ENCODE assay signal across 9 cellular contexts in the genomic region with DNA sequence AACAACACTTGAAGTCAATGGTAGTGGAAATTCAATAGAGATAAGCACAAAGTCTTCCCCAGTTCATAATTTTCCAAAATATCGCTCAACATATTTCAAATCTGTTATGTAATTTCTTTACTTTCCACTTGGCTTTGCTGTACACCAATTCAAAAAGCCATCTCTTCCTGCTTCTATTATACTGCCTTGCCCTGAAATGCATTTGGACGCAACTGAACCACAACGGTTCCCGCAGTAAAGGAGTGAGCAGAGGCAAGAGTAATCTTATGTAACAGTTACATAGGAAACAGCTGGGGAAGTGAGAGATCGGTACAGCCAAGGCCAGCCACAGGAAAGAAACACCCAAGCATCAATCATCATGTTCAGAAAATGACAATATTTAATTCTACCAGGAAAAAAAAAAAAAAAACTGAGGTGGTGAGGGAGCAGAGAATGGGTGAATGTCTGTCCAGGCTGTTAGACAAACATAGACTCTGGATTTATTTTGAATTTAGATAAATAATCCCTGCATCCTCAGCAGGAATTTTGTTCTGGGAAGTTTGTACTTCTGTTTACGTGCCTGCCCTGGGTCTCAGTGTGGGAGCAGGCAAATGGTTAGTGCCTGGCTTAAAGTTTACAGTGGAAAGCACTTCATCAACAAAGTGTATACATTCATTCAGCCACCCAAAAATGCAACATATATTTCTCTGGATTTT.
DNase-seq lines count a peak whose midpoint lies in the region; ATAC-seq and TF ChIP-seq lines count a peak whose summit lies in the region.
"Had no signal": no experiment of that assay in that cellular context is flagged by ENCODE, and none has a peak within 500 bp of the region (broad histone marks: within the 10 kb centered on the region; RNA-seq: fewer than 3 reads in every experiment).

No MANE protein-coding gene starts in this region.

- DNase-seq in Right ventricle myocardium inferior (ENCODE audit: missing footprints), result no peak
- DNase-seq in right atrium auricular region (ENCODE audit: low spot score), result no peak
- peak; percentile 29 to 49 for DNase-seq in activated CD4-positive, alpha-beta T cell treated with anti-CD3 and anti-CD28 coated beads, Interleukin-2, amount 50 U/mL, for 48 hours
- no peak for DNase-seq in right cardiac atrium
- DNase-seq in stromal cell of bone marrow (ENCODE audit: low read depth), result peak; percentile 20
- DNase-seq in uterus, result no peak
- DNase-seq in NCI-H526 treated with DMSO at 0.1 percent for 48 hours (lab: John Stamatoyannopoulos, UW), result no peak

- H3K4me1 ChIP-seq in right atrium auricular region, result no peaks in the 10 kb centered on the region
- no peaks in the 10 kb centered on the region for H3K4me1 ChIP-seq in right cardiac atrium (ENCODE audit: control insufficient read depth, insufficient read depth, low read length)
- no peaks in the 10 kb centered on the region for H3K4me1 ChIP-seq in uterus

- ATAC-seq in Right ventricle myocardium inferior, result peak; percentile 84
- ATAC-seq in right cardiac atrium, result peak; percentile 64 to 69
- no peak for ATAC-seq in GM21825 (IDR thresholded peaks at IDR 0.05; ENCODE audit: unreplicated experiment)
- ATAC-seq: Panc1 had no signal

- H3K36me3 ChIP-seq in right atrium auricular region (no peaks in the 10 kb centered on the region), uterus (no peaks in the 10 kb centered on the region)

- no peaks in the 10 kb centered on the region for H3K27me3 ChIP-seq in right atrium auricular region
- no peaks in the 10 kb centered on the region for H3K27me3 ChIP-seq in right cardiac atrium (ENCODE audit: control insufficient read depth, insufficient read depth)
- H3K27me3 ChIP-seq in uterus, result no peaks in the 10 kb centered on the region

- no peak for TF ChIP-seq POLR2A in uterus (IDR thresholded peaks at IDR 0.05)

- TF ChIP-seq CTCF in right atrium auricular region (IDR thresholded peaks at IDR 0.05) (no peak), uterus (IDR thresholded peaks at IDR 0.05) (no peak)

- H3K9me3 ChIP-seq in right atrium auricular region, result no peaks in the 10 kb centered on the region
- H3K9me3 ChIP-seq in right cardiac atrium (ENCODE audit: control insufficient read depth, low read length), result no peaks in the 10 kb centered on the region
- no peaks in the 10 kb centered on the region for H3K9me3 ChIP-seq in uterus

- intact Hi-C loops in Right ventricle myocardium inferior (cut with DNase I), result no loop called here
- intact Hi-C loops in right cardiac atrium (cut with DNase I), result no loop called here
- intact Hi-C loops in uterus (cut with DNase I; ENCODE audit: low total_unique reads), result no loop called here

- H3K4me3 ChIP-seq in right atrium auricular region (no peak overlapping the region), right cardiac atrium (ENCODE audit: low read length) (no peak overlapping the region), uterus (no peak overlapping the region)

- WGBS in right cardiac atrium, result 38% methylated on average over 6 of the region's 6 CpGs

- H3K27ac ChIP-seq in right atrium auricular region (no peak overlapping the region), right cardiac atrium (ENCODE audit: low read length) (no peak overlapping the region), uterus (peak overlapping the region in 1 of 2 donors; percentile 15)

Comparison
In these comparisons a context has a peak if more than half of its experiments do, and no peak if none do; other contexts are left out.
1. DNase-seq: peak in activated CD4-positive, alpha-beta T cell treated with anti-CD3 and anti-CD28 coated beads, Interleukin-2, amount 50 U/mL, for 48 hours (2 of 2) and stromal cell of bone marrow (single experiment); none in Right ventricle myocardium inferior (single experiment), right atrium auricular region (single experiment), right cardiac atrium (0 of 3), uterus (0 of 2) and NCI-H526 treated with DMSO at 0.1 percent for 48 hours (single experiment).